ENCODE assay signal across 8 cellular contexts in the genomic region with DNA sequence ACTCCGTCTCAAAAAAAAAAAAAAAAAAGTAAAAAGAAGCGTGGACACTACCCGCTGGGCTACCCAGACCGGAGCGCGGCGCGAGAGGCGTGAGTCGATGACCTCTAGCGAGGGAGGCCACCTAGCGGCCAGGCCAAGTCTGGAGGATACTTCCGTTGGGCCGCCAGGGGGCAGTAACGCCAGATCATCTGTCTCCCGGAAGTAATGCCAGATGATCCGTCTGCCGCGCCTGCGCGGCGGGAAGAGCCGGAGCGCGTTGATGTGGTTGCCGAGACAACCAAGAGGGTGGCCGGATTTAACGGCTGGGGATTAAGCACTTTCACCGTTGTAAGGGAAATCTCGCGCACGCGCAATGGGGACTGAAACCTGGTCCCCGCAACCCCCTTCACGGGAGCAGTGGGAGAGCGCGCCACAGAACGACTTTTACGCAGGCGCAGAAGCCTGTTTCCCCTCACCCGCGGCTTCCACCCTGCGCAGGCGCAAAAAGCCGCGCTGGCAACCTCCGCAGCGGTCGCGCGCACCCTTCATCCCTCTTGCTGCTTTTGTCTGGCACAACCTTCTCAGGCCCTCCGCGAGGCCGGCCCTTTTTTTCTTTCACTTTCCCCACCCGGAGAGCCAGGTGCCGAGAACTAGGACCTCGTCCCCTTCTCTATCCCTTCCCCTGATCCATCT. TPM values are rescaled to one million over a fixed set of nuclear protein-coding genes. Genes with fewer than 3 reads are reported as not detected.
DNase-seq lines count a peak whose midpoint lies in the region; ATAC-seq, FAIRE-seq and TF ChIP-seq lines count a peak whose summit lies in the region.

No MANE protein-coding gene starts in this region.

- peak overlapping the region; percentile 99 for H3K4me3 Mint-ChIP-seq in chondrocyte (ENCODE audit: unreplicated experiment)

- H3K27me3 ChIP-seq in BLaER1 treated with 17β-estradiol and CSF1 and Interleukin-3, amounts not matched to agents 10 nM and 100 nM = no peaks in the 10 kb centered on the region

- H3K36me3 Mint-ChIP-seq in chondrocyte (ENCODE audit: low read depth) = peaks cover 3% of the 10 kb centered on the region

- peaks cover 52% of the 10 kb centered on the region for H3K4me1 Mint-ChIP-seq in chondrocyte (ENCODE audit: low read depth)

- H3K4me1 ChIP-seq in BLaER1 treated with 17β-estradiol and CSF1 and Interleukin-3, amounts not matched to agents 10 nM and 100 nM = peaks cover 34 to 56% (median 44%) of the 10 kb centered on the region in 10 experiments

- peak overlapping the region; percentile 98 to 100 (median 100) for H3K27ac ChIP-seq in BLaER1 treated with 17β-estradiol and CSF1 and Interleukin-3, amounts not matched to agents 10 nM and 100 nM

- H3K9me3 Mint-ChIP-seq in chondrocyte (ENCODE audit: low read depth) = no peaks in the 10 kb centered on the region

- H3K4me3 ChIP-seq in BLaER1 treated with 17β-estradiol and CSF1 and Interleukin-3, amounts not matched to agents 10 nM and 100 nM = peak overlapping the region; percentile 74 to 98 (median 85)

- TF ChIP-seq CTCF in chondrocyte (IDR thresholded peaks at IDR 0.05) = peak; percentile 100

- H3K9ac ChIP-seq in BLaER1 treated with 17β-estradiol and CSF1 and Interleukin-3, amounts not matched to agents 10 nM and 100 nM = peak overlapping the region; percentile 96 to 100 (median 100)

- H3K36me3 ChIP-seq in BLaER1 treated with 17β-estradiol and CSF1 and Interleukin-3, amounts not matched to agents 10 nM and 100 nM = peaks cover 28 to 55% (median 39%) of the 10 kb centered on the region in 11 experiments; a peak in 21 of 22 replicates

- DNase-seq in GM19239 (ENCODE audit: insufficient read length, low spot score) = peak; percentile 95
- peak; percentile 93 for DNase-seq in NCI-H510A (lab: John Stamatoyannopoulos, UW)
- DNase-seq in activated CD4-positive, alpha-beta T cell treated with anti-CD3 and anti-CD28 coated beads for 24 hours (ENCODE audit: low read depth in 2 of 2) = peak; percentile 94 to 98
- DNase-seq in chondrocyte (ENCODE audit: low spot score) = peak; percentile 99
- DNase-seq in kidney tubule cell (ENCODE audit: low spot score) = peak; percentile 99
- peak; percentile 93 to 98 for DNase-seq in stimulated activated CD4-positive, alpha-beta T cell treated with anti-CD3 and anti-CD28 coated beads, Interleukin-1b, Interleukin-23, amount 100 ng/mL, for 1 hour (ENCODE audit: low read depth in 2 of 2)

- no peaks in the 10 kb centered on the region for H3K9me3 ChIP-seq in BLaER1 treated with 17β-estradiol and CSF1 and Interleukin-3, amounts not matched to agents 10 nM and 100 nM (replicated peaks in 1 of 11)

- H3K4me2 ChIP-seq in BLaER1 treated with 17β-estradiol and CSF1 and Interleukin-3, amounts not matched to agents 10 nM and 100 nM = peak overlapping the region; percentile 41 to 67 (median 54)

- peak overlapping the region; percentile 100 for H3K27ac Mint-ChIP-seq in chondrocyte (ENCODE audit: unreplicated experiment)

- H3K27me3 Mint-ChIP-seq in chondrocyte (ENCODE audit: low read depth) = no peaks in the 10 kb centered on the region

- peaks cover 31 to 35% (median 34%) of the 10 kb centered on the region in 11 experiments for H4K20me1 ChIP-seq in BLaER1 treated with 17β-estradiol and CSF1 and Interleukin-3, amounts not matched to agents 10 nM and 100 nM

- peak; percentile 35 for ATAC-seq in HG03442 (IDR thresholded peaks at IDR 0.05; ENCODE audit: unreplicated experiment)

- no peak for FAIRE-seq in GM19239 (lab: Jason Lieb, UNC)

RNA-seq across cellular contexts. Expression of gene U2AF2, which starts 1.0 kb away (rescaled TPM):
- 119 to 137 TPM (median 129 TPM) in 3 replicates for total RNA-seq in chondrocyte

RNA-seq across cellular contexts. Expression of gene CCDC106, which starts 5.8 kb away (rescaled TPM):
- total RNA-seq in chondrocyte = 20.9 to 26.5 TPM (median 23.5 TPM) in 3 replicates

RNA-seq across cellular contexts. Expression of gene ZNF581, which starts 10.3 kb away (rescaled TPM):
- 20.8 to 24.7 TPM (median 24.2 TPM) in 3 replicates for total RNA-seq in chondrocyte

RNA-seq across cellular contexts. Expression of gene ZNF580, which starts 13.0 kb away (rescaled TPM):
- 42.3 to 59.8 TPM (median 45.0 TPM) in 3 replicates for total RNA-seq in chondrocyte

RNA-seq across cellular contexts. Expression of gene EPN1, which starts 21.2 kb away (rescaled TPM):
- 105 to 127 TPM (median 124 TPM) in 3 replicates for total RNA-seq in chondrocyte

Comparison
In these comparisons a context has a peak if more than half of its experiments do, and no peak if none do; other contexts are left out.
1. Peak in every context shown above with its lines: DNase-seq, ATAC-seq, H3K4me3 ChIP-seq and H3K27ac ChIP-seq.